11 cellular contexts compared by ENCODE assay signal in the genomic region with DNA sequence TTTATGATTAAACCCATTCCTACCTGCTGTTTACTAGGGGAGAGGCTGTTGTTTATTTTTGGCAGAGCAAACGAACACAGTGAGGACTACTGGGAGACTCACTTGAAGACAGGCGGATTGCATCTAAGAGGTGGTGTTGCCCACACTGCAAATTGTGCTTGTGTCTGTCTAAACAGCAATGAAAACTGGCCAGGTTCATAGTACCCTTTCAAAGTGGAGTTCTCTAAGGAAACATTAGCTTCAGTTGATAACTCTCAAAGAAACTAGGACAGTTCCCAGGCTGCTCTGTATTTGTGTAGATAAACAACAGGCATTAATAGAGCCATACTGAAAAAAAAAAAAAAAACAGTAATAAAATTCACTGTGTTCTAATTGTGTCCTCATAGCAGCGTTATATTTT.
"Had no signal": no experiment of that assay in that cellular context is flagged by ENCODE, and none has a peak within 500 bp of the region (broad histone marks: within the 10 kb centered on the region; RNA-seq: fewer than 3 reads in every experiment).

No MANE protein-coding gene starts in this region.

- DNase-seq: activated CD4-positive, alpha-beta T cell treated with anti-CD3 and anti-CD28 coated beads for 48 hours; activated CD8-positive, alpha-beta memory T cell treated with anti-CD3 and anti-CD28 coated beads for 24 hours; activated naive CD4-positive, alpha-beta T cell treated with Interleukin-2 at 50 U/mL for 16 hours; body of pancreas; esophagus squamous epithelium; ovary; T1000; trophoblast cell had no signal

- H3K27ac ChIP-seq: body of pancreas, esophagus squamous epithelium, ovary, skin epidermis had no signal

- H3K27me3 ChIP-seq: body of pancreas, esophagus squamous epithelium, ovary had no signal

- H3K4me3 ChIP-seq: body of pancreas, esophagus squamous epithelium, ovary, skin epidermis had no signal

- H3K36me3 ChIP-seq: ovary had no signal

- ATAC-seq: body of pancreas; left lobe of liver; stimulated activated effector memory CD8-positive, alpha-beta T cell treated with anti-CD3 and anti-CD28 coated beads, Interleukin-12 subunit alpha, Interleukin-12 subunit beta, amount 100 ng/mL, for 72 hours had no signal

- H3K27ac Mint-ChIP-seq: stimulated activated effector memory CD8-positive, alpha-beta T cell treated with anti-CD3 and anti-CD28 coated beads, Interleukin-12 subunit alpha, Interleukin-12 subunit beta, amount 100 ng/mL, for 72 hours had no signal

- H3K9me3 ChIP-seq: body of pancreas, ovary had no signal

- H3K4me3 Mint-ChIP-seq: stimulated activated effector memory CD8-positive, alpha-beta T cell treated with anti-CD3 and anti-CD28 coated beads, Interleukin-12 subunit alpha, Interleukin-12 subunit beta, amount 100 ng/mL, for 72 hours had no signal

- H3K4me1 ChIP-seq: body of pancreas had no signal
